Comparison of ENCODE assay signal across 18 cellular contexts in the genomic region with DNA sequence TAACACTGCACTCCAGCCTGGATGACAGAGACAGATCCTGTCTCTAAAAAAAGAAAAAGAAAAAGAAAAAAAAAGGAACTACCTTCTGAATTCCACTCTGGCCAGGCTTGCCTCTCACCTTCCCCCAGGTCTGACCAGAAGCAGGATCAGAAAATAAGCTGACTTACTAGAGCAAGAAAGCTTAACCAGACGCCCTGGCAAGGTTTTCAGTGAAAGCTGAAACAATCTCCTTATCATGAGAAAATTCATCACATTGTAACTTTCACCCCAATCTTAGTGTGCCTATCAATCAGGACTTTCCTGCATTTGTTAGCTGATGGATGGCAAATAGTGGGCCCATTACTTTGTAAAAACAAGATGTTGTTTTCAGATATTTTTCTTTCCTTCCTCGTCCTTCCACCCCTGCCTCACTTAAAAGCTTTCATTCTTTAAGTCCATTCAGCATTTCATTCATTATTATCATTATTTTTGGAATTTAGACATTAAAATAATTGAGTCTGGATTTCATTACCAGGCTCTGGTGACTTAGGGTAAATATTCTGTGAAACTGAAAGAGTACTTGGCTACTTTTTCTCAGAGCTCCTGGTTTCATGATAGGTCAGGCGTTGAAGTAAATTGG.
DNase-seq lines count a peak whose midpoint lies in the region; ATAC-seq and TF ChIP-seq lines count a peak whose summit lies in the region.
"Had no signal": no experiment of that assay in that cellular context is flagged by ENCODE, and none has a peak within 500 bp of the region (broad histone marks: within the 10 kb centered on the region; RNA-seq: fewer than 3 reads in every experiment).

No MANE protein-coding gene starts in this region.

- H3K4me3 ChIP-seq in brain microvascular endothelial cell (ENCODE audit: low read depth, low read length): no peak overlapping the region
- H3K4me3 ChIP-seq in adrenal gland: no peak overlapping the region
- H3K4me3 ChIP-seq in right lobe of liver: no peak overlapping the region
- H3K4me3 ChIP-seq: BLaER1 treated with 17β-estradiol and CSF1 and Interleukin-3, amounts not matched to agents 10 nM and 100 nM; GM12878; SK-N-MC had no signal

- H3K4me3 Mint-ChIP-seq in mesothelial cell of epicardium: no peak overlapping the region

- H3K4me1 ChIP-seq in adrenal gland (replicated peaks in 1 of 2) (peaks cover 0 to 10% of the 10 kb centered on the region in 2 donors), right lobe of liver (no peaks in the 10 kb centered on the region)

- intact Hi-C loops in cardiac septum (cut with DNase I): no loop called here
- intact Hi-C loops in Right ventricle myocardium superior (cut with DNase I): no loop called here
- intact Hi-C loops in adrenal gland (cut with DNase I): no loop called here
- intact Hi-C loops in right lobe of liver (cut with DNase I): no loop called here

- no peak for ATAC-seq in Right ventricle myocardium superior (ENCODE audit: poor library complexity)
- no peak for ATAC-seq in right lobe of liver
- ATAC-seq: GM12878 had no signal

- DNase-seq in cardiac septum (ENCODE audit: low spot score): peak; percentile 3
- no peak for DNase-seq in Right ventricle myocardium superior
- no peak for DNase-seq in brain microvascular endothelial cell
- no peak for DNase-seq in mesothelial cell of epicardium (ENCODE audit: low spot score in 2 of 2, unreplicated experiment in 2 of 2)
- no peak for DNase-seq in adrenal gland
- no peak for DNase-seq in right lobe of liver
- DNase-seq in stimulated activated naive CD4-positive, alpha-beta T cell treated with Interleukin-2 at 50 U/mL for 16 hours (lab: John Stamatoyannopoulos, UW): no peak
- DNase-seq in GM13977 (ENCODE audit: low spot score): no peak
- DNase-seq: DND-41, KG1, NCI-H1436, NCI-H2029, NCI-H2171, NCI-H748 treated with DMSO at 0.1 percent for 48 hours had no signal

- in situ Hi-C loops in brain microvascular endothelial cell (cut with HindIII; ENCODE audit: low pct_ligation_motif_present, low sequenced_read_pairs): no loop called here
- in situ Hi-C loops in GM13977 (cut with MboI; ENCODE audit: low pct_unique_long_range_greater_than_20kb, low sequenced_read_pairs, unreplicated experiment): no loop called here

- no peaks in the 10 kb centered on the region for H3K27me3 ChIP-seq in brain microvascular endothelial cell (replicated peaks)
- no peaks in the 10 kb centered on the region for H3K27me3 ChIP-seq in adrenal gland
- no peaks in the 10 kb centered on the region for H3K27me3 ChIP-seq in right lobe of liver
- H3K27me3 ChIP-seq: BLaER1 treated with 17β-estradiol and CSF1 and Interleukin-3, amounts not matched to agents 10 nM and 100 nM had no signal

- H3K36me3 Mint-ChIP-seq in mesothelial cell of epicardium: peaks cover 2% of the 10 kb centered on the region

- no peak for TF ChIP-seq POLR2A in adrenal gland (IDR thresholded peaks at IDR 0.05)
- TF ChIP-seq POLR2A in right lobe of liver (IDR thresholded peaks at IDR 0.05): no peak

- peak overlapping the region; percentile 54 for H3K27ac Mint-ChIP-seq in mesothelial cell of epicardium

- H3K27me3 Mint-ChIP-seq in mesothelial cell of epicardium (ENCODE audit: low read depth): peaks cover 9% of the 10 kb centered on the region

- H3K9me3 ChIP-seq in adrenal gland (replicated peaks in 1 of 3): no peaks in the 10 kb centered on the region
- H3K9me3 ChIP-seq in right lobe of liver: no peaks in the 10 kb centered on the region
- H3K9me3 ChIP-seq: BLaER1 treated with 17β-estradiol and CSF1 and Interleukin-3, amounts not matched to agents 10 nM and 100 nM had no signal

- peaks cover 10% of the 10 kb centered on the region for H3K4me1 Mint-ChIP-seq in mesothelial cell of epicardium

- H3K36me3 ChIP-seq in brain microvascular endothelial cell (replicated peaks) (no peaks in the 10 kb centered on the region), adrenal gland (replicated peaks in 1 of 2) (no peaks in the 10 kb centered on the region), right lobe of liver (no peaks in the 10 kb centered on the region)
- H3K36me3 ChIP-seq: BLaER1 treated with 17β-estradiol and CSF1 and Interleukin-3, amounts not matched to agents 10 nM and 100 nM had no signal

- H3K9me3 Mint-ChIP-seq in mesothelial cell of epicardium: peaks cover 4% of the 10 kb centered on the region

- WGBS in adrenal gland, 4 donors: 57 to 70% (median 62%) methylated on average over 3 of the region's 3 CpGs
- 64% methylated on average over 3 of the region's 3 CpGs for WGBS in right lobe of liver (ENCODE audit: insufficient coverage, low coverage, low lambda C conversion rate, missing lambda C conversion rate)

- no peak for TF ChIP-seq CTCF in brain microvascular endothelial cell (IDR thresholded peaks at IDR 0.05; ENCODE audit: low read depth, low read length, missing control alignments)
- no peak for TF ChIP-seq CTCF in mesothelial cell of epicardium (IDR thresholded peaks at IDR 0.05; ENCODE audit: unreplicated experiment)
- TF ChIP-seq CTCF in adrenal gland (IDR thresholded peaks at IDR 0.05): no peak
- no peak for TF ChIP-seq CTCF in right lobe of liver (IDR thresholded peaks at IDR 0.05)
- no peak for TF ChIP-seq CTCF in GM13977 (IDR thresholded peaks at IDR 0.05; ENCODE audit: extremely low read depth, insufficient read depth, missing control alignments)

- peak overlapping the region; percentile 84 for H3K27ac ChIP-seq in brain microvascular endothelial cell
- peak overlapping the region in 2 of 5 donors; percentile 58 to 60 for H3K27ac ChIP-seq in adrenal gland
- no peak overlapping the region for H3K27ac ChIP-seq in right lobe of liver
- H3K27ac ChIP-seq: 22Rv1; BLaER1 treated with 17β-estradiol and CSF1 and Interleukin-3, amounts not matched to agents 10 nM and 100 nM; SK-N-MC had no signal
